Comparison of ENCODE assay signal across 16 cellular contexts in genomic region chr18:25805939-25806338, GRCh38.
"Had no signal": no experiment of that assay in that cellular context is flagged by ENCODE, and none has a peak within 500 bp of the region (broad histone marks: within the 10 kb centered on the region; RNA-seq: fewer than 3 reads in every experiment).

No MANE protein-coding gene starts in this region.

- H2AFZ ChIP-seq: hepatocyte had no signal

- H3K36me3 Mint-ChIP-seq: naive thymus-derived CD4-positive, alpha-beta T cell had no signal

- H3K27ac Mint-ChIP-seq: naive thymus-derived CD4-positive, alpha-beta T cell; nephron progenitor cell had no signal

- H3K27me3 ChIP-seq: foreskin keratinocyte, hepatocyte, right lobe of liver, thyroid gland, upper lobe of left lung, uterus had no signal

- DNase-seq: effector CD4-positive, alpha-beta T cell; head of caudate nucleus; left colon; naive thymus-derived CD4-positive, alpha-beta T cell; nephron progenitor cell; retina; right lobe of liver; stimulated activated CD4-positive, alpha-beta T cell treated with anti-CD3 and anti-CD28 coated beads, Interleukin-12 subunit alpha, Interleukin-12 subunit beta, amount 100 ng/mL, for 4 hours; stimulated activated naive CD4-positive, alpha-beta T cell treated with Interleukin-2 at 50 U/mL for 16 hours; thyroid gland; upper lobe of left lung; uterus had no signal

- H3K4me1 Mint-ChIP-seq: naive thymus-derived CD4-positive, alpha-beta T cell; nephron progenitor cell had no signal

- H3K9me3 ChIP-seq: psoas muscle, right lobe of liver, thyroid gland, upper lobe of left lung, uterus had no signal

- H3K4me3 ChIP-seq: coronary artery, hepatocyte, psoas muscle, right lobe of liver, thyroid gland, upper lobe of left lung, uterus had no signal

- H3K4me3 Mint-ChIP-seq: naive thymus-derived CD4-positive, alpha-beta T cell; nephron progenitor cell had no signal

- H3K4me1 ChIP-seq: foreskin keratinocyte, psoas muscle, right lobe of liver, thyroid gland, upper lobe of left lung, uterus had no signal

- H3K27ac ChIP-seq: coronary artery, foreskin keratinocyte, hepatocyte, psoas muscle, right lobe of liver, thyroid gland, upper lobe of left lung, uterus had no signal

- ATAC-seq: foreskin keratinocyte; left colon; naive thymus-derived CD4-positive, alpha-beta T cell; right lobe of liver had no signal

- H3K36me3 ChIP-seq: right lobe of liver, thyroid gland, upper lobe of left lung, uterus had no signal

- H3K4me2 ChIP-seq: hepatocyte had no signal
